1 cellular context compared by ENCODE assay signal in genomic region chr9:133738039-133738805, GRCh38.
A peak's percentile ranks its signal among the peaks of the same experiment; 100 is the strongest.
TF ChIP-seq lines count a peak whose summit lies in the region.

TSS of gene SARDH (minus strand) at chr9:133738352. CDS start at chr9:133734173, 4,179 bp downstream.

TF ChIP-seq in HepG2, 621 proteins besides CTCF, POLR2A, EP300 and RAD21 (continued from another document and continues in another):
- TF ChIP-seq ZNF687 (CRISPR knock-in tag; IDR thresholded peaks at IDR 0.05) (peak; percentile 87), ZNF839 (CRISPR knock-in tag; IDR thresholded peaks at IDR 0.05; ENCODE audit: borderline replicate concordance) (no peak), SNAPC2 (CRISPR knock-in tag; IDR thresholded peaks at IDR 0.05) (peak; percentile 20; the same call in 1 of the 2 replicates), MIER3 (CRISPR knock-in tag; IDR thresholded peaks at IDR 0.05; ENCODE audit: borderline replicate concordance) (peak; percentile 57; the same call in 1 of the 2 replicates), TBL1XR1 (IDR thresholded peaks at IDR 0.05; ENCODE audit: borderline replicate concordance, low read length, partially characterized antibody) (no peak), PRPF4 (IDR thresholded peaks at IDR 0.05; ENCODE audit: low read depth, low read length, poor library complexity, severe bottlenecking) (no peak), RNF219 (CRISPR knock-in tag; IDR thresholded peaks at IDR 0.05) (no peak), ZNF235 (CRISPR knock-in tag; IDR thresholded peaks at IDR 0.05; ENCODE audit: borderline replicate concordance) (peak; percentile 72; the same call in 1 of the 2 replicates), GTF3A (CRISPR knock-in tag; conservative IDR thresholded peaks at IDR 0.05) (no peak; the same call in 1 of the 2 replicates), ZNF724P (CRISPR knock-in tag; IDR thresholded peaks at IDR 0.05; ENCODE audit: borderline replicate concordance) (no peak), E2F1 (CRISPR knock-in tag; IDR thresholded peaks at IDR 0.05) (no peak), CENPX (CRISPR knock-in tag; IDR thresholded peaks at IDR 0.05) (no peak), CHCHD3 (CRISPR knock-in tag; IDR thresholded peaks at IDR 0.05) (no peak), RBM22 (optimal IDR thresholded peaks at IDR 0.05; ENCODE audit: low read length) (no peak), DDIT3 (CRISPR knock-in tag; IDR thresholded peaks at IDR 0.05) (no peak), HOXA7 (CRISPR knock-in tag; IDR thresholded peaks at IDR 0.05) (no peak), DNMT1 (CRISPR knock-in tag; IDR thresholded peaks at IDR 0.05) (0 out of 2 replicates have a peak, but pooled peaks have one; percentile 37), ZFP36L2 (CRISPR knock-in tag; IDR thresholded peaks at IDR 0.05) (no peak), GRHL1 (CRISPR knock-in tag; conservative IDR thresholded peaks at IDR 0.05) (no peak), ZNF354B (CRISPR knock-in tag; IDR thresholded peaks at IDR 0.05) (no peak), E2F2 (CRISPR knock-in tag; IDR thresholded peaks at IDR 0.05; ENCODE audit: borderline replicate concordance) (0 out of 2 replicates have a peak, but pooled peaks have one; percentile 62), ZFP91 (CRISPR knock-in tag; IDR thresholded peaks at IDR 0.05; ENCODE audit: borderline replicate concordance) (peak; percentile 82; the same call in 1 of the 2 replicates), IRF1 (CRISPR knock-in tag; IDR thresholded peaks at IDR 0.05; ENCODE audit: low read depth) (no peak), IRF9 (CRISPR knock-in tag; IDR thresholded peaks at IDR 0.05; ENCODE audit: borderline replicate concordance) (peak; percentile 17; the same call in 1 of the 2 replicates), DZIP1 (CRISPR knock-in tag; IDR thresholded peaks at IDR 0.05) (no peak), ZNF317 (CRISPR knock-in tag; IDR thresholded peaks at IDR 0.05) (peak; percentile 70; the same call in 1 of the 2 replicates), NFYC (CRISPR knock-in tag; IDR thresholded peaks at IDR 0.05) (no peak), SMC3 (IDR thresholded peaks at IDR 0.05; ENCODE audit: low read length) (no peak), JUN (CRISPR knock-in tag; IDR thresholded peaks at IDR 0.05) (no peak), ZNF274 (CRISPR knock-in tag; IDR thresholded peaks at IDR 0.05) (no peak; the same call in 1 of the 2 replicates), NFKBIZ (CRISPR knock-in tag; IDR thresholded peaks at IDR 0.05) (no peak), ZSCAN20 (CRISPR knock-in tag; IDR thresholded peaks at IDR 0.05; ENCODE audit: borderline replicate concordance) (no peak), BORCS8-MEF2B (CRISPR knock-in tag; IDR thresholded peaks at IDR 0.05) (no peak), ZNF816 (CRISPR knock-in tag; IDR thresholded peaks at IDR 0.05; ENCODE audit: borderline replicate concordance) (no peak), ZNF784 (CRISPR knock-in tag; IDR thresholded peaks at IDR 0.05; ENCODE audit: borderline replicate concordance) (peak; percentile 61; the same call in 1 of the 2 replicates), ZNF777 (CRISPR knock-in tag; IDR thresholded peaks at IDR 0.05) (no peak), FOXK1 (CRISPR knock-in tag; IDR thresholded peaks at IDR 0.05; ENCODE audit: borderline replicate concordance, low read depth) (0 out of 2 replicates have a peak, but pooled peaks have one; percentile 9)
